Comparison of ENCODE assay signal across 7 cellular contexts in the genomic region with DNA sequence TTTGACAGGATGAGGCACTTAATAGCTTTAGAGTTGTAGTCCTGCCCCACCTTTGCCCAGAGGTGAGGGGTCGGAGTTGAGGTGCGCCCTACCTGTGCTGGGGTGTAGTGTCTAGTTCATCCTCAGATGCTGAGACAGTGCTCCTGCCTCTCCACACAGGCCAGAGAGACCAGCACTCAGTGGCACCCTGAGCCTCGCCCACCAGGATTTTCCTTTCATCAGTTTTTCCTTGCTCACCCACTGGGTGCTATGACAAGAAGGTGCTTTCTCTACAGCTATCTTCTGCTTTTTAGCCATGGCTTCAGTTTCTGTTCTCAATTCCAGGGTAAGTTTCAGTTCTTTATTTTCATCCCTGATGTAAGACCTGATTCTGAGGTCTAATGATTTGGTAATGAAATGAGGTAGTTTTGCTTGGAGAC. TPM values are rescaled to one million over a fixed set of nuclear protein-coding genes. Genes with fewer than 3 reads are reported as not detected.
DNase-seq lines count a peak whose midpoint lies in the region; ATAC-seq and TF ChIP-seq lines count a peak whose summit lies in the region.

No MANE protein-coding gene starts in this region.

- 92 to 100% (median 98%) methylated on average over 3 of the region's 3 CpGs for WGBS in psoas muscle, 3 donors

- POLR2A ChIA-PET in CD4-positive, alpha-beta T cell (lab: Charles Lee) = no interaction called here

- no peak overlapping the region for H2AFZ ChIP-seq in KMS-11 (ENCODE audit: low read depth)

- H4K20me1 ChIP-seq in KMS-11 (ENCODE audit: insufficient read depth) = no peaks in the 10 kb centered on the region

- intact Hi-C loops in psoas muscle (cut with DNase I) (loop anchor here in 1 of 2 donors (10.0 kb wide), 1 partner anchor 372 kb away; no protein-coding TSS in a partner anchor), breast epithelium (cut with DNase I; ENCODE audit: low total_unique reads) (no loop called here)
- intact Hi-C loops in CD4-positive, alpha-beta T cell (cut with DNase I, micrococcal nuclease) = no loop called here

- no peak for TF ChIP-seq POLR2A in breast epithelium (IDR thresholded peaks at IDR 0.05)

- H3K9me3 ChIP-seq in psoas muscle (no peaks in the 10 kb centered on the region), breast epithelium (no peaks in the 10 kb centered on the region)
- H3K9me3 ChIP-seq in CD4-positive, alpha-beta T cell (ENCODE audit: control insufficient read depth, low read length) = no peaks in the 10 kb centered on the region

- H3K9me3 Mint-ChIP-seq in CD4-positive, alpha-beta T cell = no peaks in the 10 kb centered on the region

- ATAC-seq in GM18867 (IDR thresholded peaks at IDR 0.05; ENCODE audit: unreplicated experiment) (peak; percentile 83), GM21529 (IDR thresholded peaks at IDR 0.05; ENCODE audit: unreplicated experiment) (peak; percentile 79), psoas muscle (no peak)
- ATAC-seq in CD4-positive, alpha-beta T cell (ENCODE audit: poor library complexity) = no peak

- no peaks in the 10 kb centered on the region for H3K79me2 ChIP-seq in KMS-11 (ENCODE audit: insufficient read depth, low read depth)

- no peaks in the 10 kb centered on the region for H3K27me3 Mint-ChIP-seq in CD4-positive, alpha-beta T cell

- H3K27ac Mint-ChIP-seq in CD4-positive, alpha-beta T cell = no peak overlapping the region

- H3K4me2 ChIP-seq in KMS-11 = peak overlapping the region; percentile 49

- H3K27ac ChIP-seq in KMS-11 (no peak overlapping the region), psoas muscle (peak overlapping the region; percentile 89), breast epithelium (no peak overlapping the region)
- H3K27ac ChIP-seq in CD4-positive, alpha-beta T cell (ENCODE audit: low read depth, low read length) = no peak overlapping the region

- H3K9ac ChIP-seq in KMS-11 = no peak overlapping the region

- H3K4me1 ChIP-seq in KMS-11 (ENCODE audit: low read depth, poor library complexity, severe bottlenecking) = peaks cover 21% of the 10 kb centered on the region
- H3K4me1 ChIP-seq in psoas muscle = peaks cover 28% of the 10 kb centered on the region
- no peaks in the 10 kb centered on the region for H3K4me1 ChIP-seq in breast epithelium

- H3K27me3 ChIP-seq in KMS-11 (ENCODE audit: insufficient read depth, low read depth) = no peaks in the 10 kb centered on the region
- no peaks in the 10 kb centered on the region for H3K27me3 ChIP-seq in psoas muscle (ENCODE audit: insufficient read depth in 3 of 3, low read length in 2 of 3)
- no peaks in the 10 kb centered on the region for H3K27me3 ChIP-seq in CD4-positive, alpha-beta T cell (ENCODE audit: control insufficient read depth, insufficient read depth, low read length)
- H3K27me3 ChIP-seq in breast epithelium = no peaks in the 10 kb centered on the region

- H3K4me3 Mint-ChIP-seq in CD4-positive, alpha-beta T cell = no peak overlapping the region

- TF ChIP-seq CTCF in KMS-11 (conservative IDR thresholded peaks at IDR 0.05; ENCODE audit: low read depth, low read length) = no peak
- no peak for TF ChIP-seq CTCF in psoas muscle (IDR thresholded peaks at IDR 0.05)
- no peak for TF ChIP-seq CTCF in CD4-positive, alpha-beta T cell (IDR thresholded peaks at IDR 0.05)
- TF ChIP-seq CTCF in breast epithelium (IDR thresholded peaks at IDR 0.05) = no peak

- no peaks in the 10 kb centered on the region for H3K36me3 ChIP-seq in KMS-11 (ENCODE audit: insufficient read depth)
- H3K36me3 ChIP-seq in psoas muscle (ENCODE audit: insufficient read depth in 1 of 2, low read depth in 1 of 2) = no peaks in the 10 kb centered on the region
- H3K36me3 ChIP-seq in breast epithelium = no peaks in the 10 kb centered on the region

- H3K4me1 Mint-ChIP-seq in CD4-positive, alpha-beta T cell (ENCODE audit: low read depth) = no peaks in the 10 kb centered on the region

- H3K4me3 ChIP-seq in KMS-11 (IDR thresholded peaks at IDR 0.05; ENCODE audit: insufficient read depth, low read depth, low read length) (no peak overlapping the region), psoas muscle (no peak overlapping the region), breast epithelium (no peak overlapping the region)

- DNase-seq in psoas muscle (no peak), GM03348 (ENCODE audit: low spot score) (no peak), breast epithelium (ENCODE audit: low spot score in 2 of 2) (no peak)
- no peak for DNase-seq in CD4-positive, alpha-beta T cell

- CTCF ChIA-PET in CD4-positive, alpha-beta T cell (lab: Charles Lee) = no interaction called here

- H3K36me3 Mint-ChIP-seq in CD4-positive, alpha-beta T cell (ENCODE audit: low read depth) = no peaks in the 10 kb centered on the region

RNA-seq across cellular contexts. Expression of gene TMEM131, which starts 16.8 kb away (rescaled TPM):
- total RNA-seq in psoas muscle = 10 to 100 TPM; 20.1 to 33.3 (median 27.0) TPM
- polyA plus RNA-seq in psoas muscle = 10 to 100 TPM in 1 of 3 donors, 1 to 10 TPM in 2; 7.7 to 16.3 (median 7.8) TPM
- 10 to 100 TPM; 29.2 to 33.6 TPM for total RNA-seq in CD4-positive, alpha-beta T cell
- 10 to 100 TPM; 30.6 to 47.4 (median 41.3) TPM for total RNA-seq in breast epithelium

Comparison
In these comparisons a context has a peak if more than half of its experiments do, and no peak if none do; other contexts are left out.
1. ATAC-seq: peak in GM18867 (single experiment) and GM21529 (single experiment); none in psoas muscle (0 of 4) and CD4-positive, alpha-beta T cell (single experiment).